In genomic region chr2:138732651-138733050, GRCh38 we compare ENCODE assay signal across 3 cellular contexts.
TF ChIP-seq lines count a peak whose summit lies in the region.

No MANE protein-coding gene starts in this region.

TF ChIP-seq in HepG2, 621 proteins besides CTCF, POLR2A, EP300 and RAD21:
- TF ChIP-seq MAFK (conservative IDR thresholded peaks at IDR 0.05 in 1 of 2, IDR thresholded peaks at IDR 0.05 in 1 of 2; ENCODE audit: low read length in 2 of 2) (peak; percentile 63 to 68; a peak in 3 of 4 replicates), MAFF (IDR thresholded peaks at IDR 0.05; ENCODE audit: low read depth, low read length) (0 out of 2 replicates have a peak, but pooled peaks have one; percentile 28), MNT (IDR thresholded peaks at IDR 0.05) (no peak), ZNF703 (CRISPR knock-in tag; IDR thresholded peaks at IDR 0.05; ENCODE audit: borderline replicate concordance) (no peak), ZNF7 (CRISPR knock-in tag; IDR thresholded peaks at IDR 0.05) (no peak), ZNF883 (CRISPR knock-in tag; IDR thresholded peaks at IDR 0.05; ENCODE audit: not compliant biosample characterization) (no peak), ATF5 (CRISPR knock-in tag; IDR thresholded peaks at IDR 0.05; ENCODE audit: low read depth) (no peak), ATF7-NPFF (CRISPR knock-in tag; IDR thresholded peaks at IDR 0.05; ENCODE audit: low read depth) (no peak), RXRA (CRISPR knock-in tag; IDR thresholded peaks at IDR 0.05) (no peak)

TF ChIP-seq in A549, 52 proteins besides CTCF, POLR2A, EP300 and RAD21:
- TF ChIP-seq FOSB (CRISPR knock-in tag; IDR thresholded peaks at IDR 0.05) (no peak), MAFK (IDR thresholded peaks at IDR 0.05; ENCODE audit: partially characterized antibody) (peak; percentile 18)

TF ChIP-seq in K562, 482 proteins besides CTCF, POLR2A, EP300 and RAD21:
- TF ChIP-seq GATAD2A (IDR thresholded peaks at IDR 0.05), result no peak
- no peak for TF ChIP-seq JUN (IDR thresholded peaks at IDR 0.05; ENCODE audit: borderline replicate concordance, low read depth, low read length)
- TF ChIP-seq JUN (CRISPR knock-in tag; IDR thresholded peaks at IDR 0.05; ENCODE audit: borderline replicate concordance), result no peak
- TF ChIP-seq ZNF316 (IDR thresholded peaks at IDR 0.05), result peak; percentile 18; the same call in 1 of the 2 replicates
